Comparison of ENCODE assay signal across 8 cellular contexts in genomic region chr2:44100351-44100750, GRCh38.
DNase-seq lines count a peak whose midpoint lies in the region; ATAC-seq, FAIRE-seq and TF ChIP-seq lines count a peak whose summit lies in the region.

No MANE protein-coding gene starts in this region.

- TF ChIP-seq POLR2A in GM12892 (IDR thresholded peaks at IDR 0.05; ENCODE audit: low read depth, low read length) = no peak

- FAIRE-seq in GM12892 (lab: Jason Lieb, UNC) = peak; percentile 57

- no peak for TF ChIP-seq CTCF in retinal pigment epithelial cell (conservative IDR thresholded peaks at IDR 0.05; ENCODE audit: low read depth, low read length)

- no peak overlapping the region for H3K4me3 ChIP-seq in retinal pigment epithelial cell (ENCODE audit: low read length)

- DNase-seq in GM12892 (ENCODE audit: insufficient read length) (no peak), NOMO-1 (lab: John Stamatoyannopoulos, UW; ENCODE audit: unreplicated experiment in 2 of 2) (peak; percentile 65 to 77), retinal pigment epithelial cell (ENCODE audit: low read depth) (peak; percentile 99), SHP77 (lab: John Stamatoyannopoulos, UW) (no peak), NCI-H2081 (lab: John Stamatoyannopoulos, UW) (no peak), HuH-7.5 (ENCODE audit: low spot score) (no peak)

- ATAC-seq in esophagus mucosa (peak; percentile 95), HG03095 (IDR thresholded peaks at IDR 0.05; ENCODE audit: unreplicated experiment) (no peak)

Comparison
In these comparisons a context has a peak if more than half of its experiments do, and no peak if none do; other contexts are left out.
1. DNase-seq: peak in NOMO-1 (2 of 2) and retinal pigment epithelial cell (single experiment); none in GM12892 (single experiment), SHP77 (0 of 2), NCI-H2081 (0 of 2) and HuH-7.5 (single experiment).